2 cellular contexts compared by ENCODE assay signal in genomic region chr3:156643729-156644389, GRCh38.
TF ChIP-seq lines count a peak whose summit lies in the region.

No MANE protein-coding gene starts in this region.

TF ChIP-seq in HEK293, 187 proteins besides CTCF, POLR2A, EP300 and RAD21 (continued from another document):
- TF ChIP-seq, protein P1, sequence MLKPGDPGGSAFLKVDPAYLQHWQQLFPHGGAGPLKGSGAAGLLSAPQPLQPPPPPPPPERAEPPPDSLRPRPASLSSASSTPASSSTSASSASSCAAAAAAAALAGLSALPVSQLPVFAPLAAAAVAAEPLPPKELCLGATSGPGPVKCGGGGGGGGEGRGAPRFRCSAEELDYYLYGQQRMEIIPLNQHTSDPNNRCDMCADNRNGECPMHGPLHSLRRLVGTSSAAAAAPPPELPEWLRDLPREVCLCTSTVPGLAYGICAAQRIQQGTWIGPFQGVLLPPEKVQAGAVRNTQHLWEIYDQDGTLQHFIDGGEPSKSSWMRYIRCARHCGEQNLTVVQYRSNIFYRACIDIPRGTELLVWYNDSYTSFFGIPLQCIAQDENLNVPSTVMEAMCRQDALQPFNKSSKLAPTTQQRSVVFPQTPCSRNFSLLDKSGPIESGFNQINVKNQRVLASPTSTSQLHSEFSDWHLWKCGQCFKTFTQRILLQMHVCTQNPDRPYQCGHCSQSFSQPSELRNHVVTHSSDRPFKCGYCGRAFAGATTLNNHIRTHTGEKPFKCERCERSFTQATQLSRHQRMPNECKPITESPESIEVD (tag by site-specific recombination; IDR thresholded peaks at IDR 0.05): no peak
- TF ChIP-seq EGR2 (tag by site-specific recombination; IDR thresholded peaks at IDR 0.05; ENCODE audit: low read depth): peak; percentile 32; the same call in 1 of the 2 replicates
- peak; percentile 32; the same call in 1 of the 2 replicates for TF ChIP-seq ZFHX2 (tag by site-specific recombination; conservative IDR thresholded peaks at IDR 0.05)

TF ChIP-seq in GM12878, 131 proteins besides CTCF, POLR2A, EP300 and RAD21 (continued from another document and continues in another):
- TF ChIP-seq, protein P2, sequence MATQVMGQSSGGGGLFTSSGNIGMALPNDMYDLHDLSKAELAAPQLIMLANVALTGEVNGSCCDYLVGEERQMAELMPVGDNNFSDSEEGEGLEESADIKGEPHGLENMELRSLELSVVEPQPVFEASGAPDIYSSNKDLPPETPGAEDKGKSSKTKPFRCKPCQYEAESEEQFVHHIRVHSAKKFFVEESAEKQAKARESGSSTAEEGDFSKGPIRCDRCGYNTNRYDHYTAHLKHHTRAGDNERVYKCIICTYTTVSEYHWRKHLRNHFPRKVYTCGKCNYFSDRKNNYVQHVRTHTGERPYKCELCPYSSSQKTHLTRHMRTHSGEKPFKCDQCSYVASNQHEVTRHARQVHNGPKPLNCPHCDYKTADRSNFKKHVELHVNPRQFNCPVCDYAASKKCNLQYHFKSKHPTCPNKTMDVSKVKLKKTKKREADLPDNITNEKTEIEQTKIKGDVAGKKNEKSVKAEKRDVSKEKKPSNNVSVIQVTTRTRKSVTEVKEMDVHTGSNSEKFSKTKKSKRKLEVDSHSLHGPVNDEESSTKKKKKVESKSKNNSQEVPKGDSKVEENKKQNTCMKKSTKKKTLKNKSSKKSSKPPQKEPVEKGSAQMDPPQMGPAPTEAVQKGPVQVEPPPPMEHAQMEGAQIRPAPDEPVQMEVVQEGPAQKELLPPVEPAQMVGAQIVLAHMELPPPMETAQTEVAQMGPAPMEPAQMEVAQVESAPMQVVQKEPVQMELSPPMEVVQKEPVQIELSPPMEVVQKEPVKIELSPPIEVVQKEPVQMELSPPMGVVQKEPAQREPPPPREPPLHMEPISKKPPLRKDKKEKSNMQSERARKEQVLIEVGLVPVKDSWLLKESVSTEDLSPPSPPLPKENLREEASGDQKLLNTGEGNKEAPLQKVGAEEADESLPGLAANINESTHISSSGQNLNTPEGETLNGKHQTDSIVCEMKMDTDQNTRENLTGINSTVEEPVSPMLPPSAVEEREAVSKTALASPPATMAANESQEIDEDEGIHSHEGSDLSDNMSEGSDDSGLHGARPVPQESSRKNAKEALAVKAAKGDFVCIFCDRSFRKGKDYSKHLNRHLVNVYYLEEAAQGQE (IDR thresholded peaks at IDR 0.05; ENCODE audit: low read depth, low read length): no peak
- TF ChIP-seq, protein P3, sequence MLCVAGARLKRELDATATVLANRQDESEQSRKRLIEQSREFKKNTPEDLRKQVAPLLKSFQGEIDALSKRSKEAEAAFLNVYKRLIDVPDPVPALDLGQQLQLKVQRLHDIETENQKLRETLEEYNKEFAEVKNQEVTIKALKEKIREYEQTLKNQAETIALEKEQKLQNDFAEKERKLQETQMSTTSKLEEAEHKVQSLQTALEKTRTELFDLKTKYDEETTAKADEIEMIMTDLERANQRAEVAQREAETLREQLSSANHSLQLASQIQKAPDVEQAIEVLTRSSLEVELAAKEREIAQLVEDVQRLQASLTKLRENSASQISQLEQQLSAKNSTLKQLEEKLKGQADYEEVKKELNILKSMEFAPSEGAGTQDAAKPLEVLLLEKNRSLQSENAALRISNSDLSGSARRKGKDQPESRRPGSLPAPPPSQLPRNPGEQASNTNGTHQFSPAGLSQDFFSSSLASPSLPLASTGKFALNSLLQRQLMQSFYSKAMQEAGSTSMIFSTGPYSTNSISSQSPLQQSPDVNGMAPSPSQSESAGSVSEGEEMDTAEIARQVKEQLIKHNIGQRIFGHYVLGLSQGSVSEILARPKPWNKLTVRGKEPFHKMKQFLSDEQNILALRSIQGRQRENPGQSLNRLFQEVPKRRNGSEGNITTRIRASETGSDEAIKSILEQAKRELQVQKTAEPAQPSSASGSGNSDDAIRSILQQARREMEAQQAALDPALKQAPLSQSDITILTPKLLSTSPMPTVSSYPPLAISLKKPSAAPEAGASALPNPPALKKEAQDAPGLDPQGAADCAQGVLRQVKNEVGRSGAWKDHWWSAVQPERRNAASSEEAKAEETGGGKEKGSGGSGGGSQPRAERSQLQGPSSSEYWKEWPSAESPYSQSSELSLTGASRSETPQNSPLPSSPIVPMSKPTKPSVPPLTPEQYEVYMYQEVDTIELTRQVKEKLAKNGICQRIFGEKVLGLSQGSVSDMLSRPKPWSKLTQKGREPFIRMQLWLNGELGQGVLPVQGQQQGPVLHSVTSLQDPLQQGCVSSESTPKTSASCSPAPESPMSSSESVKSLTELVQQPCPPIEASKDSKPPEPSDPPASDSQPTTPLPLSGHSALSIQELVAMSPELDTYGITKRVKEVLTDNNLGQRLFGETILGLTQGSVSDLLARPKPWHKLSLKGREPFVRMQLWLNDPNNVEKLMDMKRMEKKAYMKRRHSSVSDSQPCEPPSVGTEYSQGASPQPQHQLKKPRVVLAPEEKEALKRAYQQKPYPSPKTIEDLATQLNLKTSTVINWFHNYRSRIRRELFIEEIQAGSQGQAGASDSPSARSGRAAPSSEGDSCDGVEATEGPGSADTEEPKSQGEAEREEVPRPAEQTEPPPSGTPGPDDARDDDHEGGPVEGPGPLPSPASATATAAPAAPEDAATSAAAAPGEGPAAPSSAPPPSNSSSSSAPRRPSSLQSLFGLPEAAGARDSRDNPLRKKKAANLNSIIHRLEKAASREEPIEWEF (IDR thresholded peaks at IDR 0.05; ENCODE audit: insufficient replicate concordance, low read depth, low read length): no peak
- TF ChIP-seq TCF7 (IDR thresholded peaks at IDR 0.05; ENCODE audit: borderline replicate concordance) (0 out of 2 replicates have a peak, but pooled peaks have one; percentile 17), SPI1 (IDR thresholded peaks at IDR 0.05; ENCODE audit: borderline replicate concordance, insufficient read depth, low read depth, low read length) (no peak), ZBTB40 (IDR thresholded peaks at IDR 0.05; ENCODE audit: borderline replicate concordance) (no peak), NFIC (IDR thresholded peaks at IDR 0.05; ENCODE audit: low read depth, low read length) (peak; percentile 25; the same call in 1 of the 2 replicates), SMAD1 (IDR thresholded peaks at IDR 0.05; ENCODE audit: low read depth, partially characterized antibody) (no peak), IRF5 (IDR thresholded peaks at IDR 0.05; ENCODE audit: borderline replicate concordance) (peak; percentile 76; the same call in 1 of the 2 replicates), SMARCA5 (IDR thresholded peaks at IDR 0.05) (no peak), RFX5 (IDR thresholded peaks at IDR 0.05; ENCODE audit: low read depth, low read length) (no peak), TCF12 (IDR thresholded peaks at IDR 0.05; ENCODE audit: low read depth, low read length) (0 out of 2 replicates have a peak, but pooled peaks have one; percentile 9), ATF7 (IDR thresholded peaks at IDR 0.05; ENCODE audit: low read depth) (peak; percentile 73), JUND (IDR thresholded peaks at IDR 0.05; ENCODE audit: low read depth, low read length) (no peak), BMI1 (IDR thresholded peaks at IDR 0.05; ENCODE audit: borderline replicate concordance) (no peak), FOS (IDR thresholded peaks at IDR 0.05; ENCODE audit: borderline replicate concordance, extremely low read depth, insufficient read length) (no peak), GATAD2B (conservative IDR thresholded peaks at IDR 0.05; ENCODE audit: low read depth) (no peak), MAX (IDR thresholded peaks at IDR 0.05; ENCODE audit: low read depth, low read length) (no peak), MYC (IDR thresholded peaks at IDR 0.05; ENCODE audit: insufficient read depth, insufficient read length, insufficient replicate concordance, low read length, severe bottlenecking) (no peak), PAX8 (IDR thresholded peaks at IDR 0.05) (no peak), MEF2A (IDR thresholded peaks at IDR 0.05; ENCODE audit: insufficient read depth, low read depth, low read length) (no peak), NBN (IDR thresholded peaks at IDR 0.05) (peak; percentile 91), MXI1 (IDR thresholded peaks at IDR 0.05; ENCODE audit: low read depth, low read length) (no peak; the same call in 1 of the 2 replicates), USF2 (IDR thresholded peaks at IDR 0.05; ENCODE audit: borderline replicate concordance, low read depth, low read length) (no peak), LARP7 (IDR thresholded peaks at IDR 0.05) (no peak), CHD1 (IDR thresholded peaks at IDR 0.05; ENCODE audit: low read depth, low read length) (no peak), TAF1 (IDR thresholded peaks at IDR 0.05; ENCODE audit: borderline replicate concordance, low read depth, low read length) (no peak)
- TF ChIP-seq, protein P4, sequence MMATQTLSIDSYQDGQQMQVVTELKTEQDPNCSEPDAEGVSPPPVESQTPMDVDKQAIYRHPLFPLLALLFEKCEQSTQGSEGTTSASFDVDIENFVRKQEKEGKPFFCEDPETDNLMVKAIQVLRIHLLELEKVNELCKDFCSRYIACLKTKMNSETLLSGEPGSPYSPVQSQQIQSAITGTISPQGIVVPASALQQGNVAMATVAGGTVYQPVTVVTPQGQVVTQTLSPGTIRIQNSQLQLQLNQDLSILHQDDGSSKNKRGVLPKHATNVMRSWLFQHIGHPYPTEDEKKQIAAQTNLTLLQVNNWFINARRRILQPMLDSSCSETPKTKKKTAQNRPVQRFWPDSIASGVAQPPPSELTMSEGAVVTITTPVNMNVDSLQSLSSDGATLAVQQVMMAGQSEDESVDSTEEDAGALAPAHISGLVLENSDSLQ (IDR thresholded peaks at IDR 0.05): no peak
- TF ChIP-seq, protein P5, sequence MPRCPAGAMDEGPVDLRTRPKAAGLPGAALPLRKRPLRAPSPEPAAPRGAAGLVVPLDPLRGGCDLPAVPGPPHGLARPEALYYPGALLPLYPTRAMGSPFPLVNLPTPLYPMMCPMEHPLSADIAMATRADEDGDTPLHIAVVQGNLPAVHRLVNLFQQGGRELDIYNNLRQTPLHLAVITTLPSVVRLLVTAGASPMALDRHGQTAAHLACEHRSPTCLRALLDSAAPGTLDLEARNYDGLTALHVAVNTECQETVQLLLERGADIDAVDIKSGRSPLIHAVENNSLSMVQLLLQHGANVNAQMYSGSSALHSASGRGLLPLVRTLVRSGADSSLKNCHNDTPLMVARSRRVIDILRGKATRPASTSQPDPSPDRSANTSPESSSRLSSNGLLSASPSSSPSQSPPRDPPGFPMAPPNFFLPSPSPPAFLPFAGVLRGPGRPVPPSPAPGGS (IDR thresholded peaks at IDR 0.05; ENCODE audit: borderline replicate concordance, insufficient read depth, low read depth, low read length, poor library complexity, severe bottlenecking): peak; percentile 74
- TF ChIP-seq, protein P6, sequence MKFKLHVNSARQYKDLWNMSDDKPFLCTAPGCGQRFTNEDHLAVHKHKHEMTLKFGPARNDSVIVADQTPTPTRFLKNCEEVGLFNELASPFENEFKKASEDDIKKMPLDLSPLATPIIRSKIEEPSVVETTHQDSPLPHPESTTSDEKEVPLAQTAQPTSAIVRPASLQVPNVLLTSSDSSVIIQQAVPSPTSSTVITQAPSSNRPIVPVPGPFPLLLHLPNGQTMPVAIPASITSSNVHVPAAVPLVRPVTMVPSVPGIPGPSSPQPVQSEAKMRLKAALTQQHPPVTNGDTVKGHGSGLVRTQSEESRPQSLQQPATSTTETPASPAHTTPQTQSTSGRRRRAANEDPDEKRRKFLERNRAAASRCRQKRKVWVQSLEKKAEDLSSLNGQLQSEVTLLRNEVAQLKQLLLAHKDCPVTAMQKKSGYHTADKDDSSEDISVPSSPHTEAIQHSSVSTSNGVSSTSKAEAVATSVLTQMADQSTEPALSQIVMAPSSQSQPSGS (IDR thresholded peaks at IDR 0.05; ENCODE audit: low read length): peak; percentile 62; the same call in 1 of the 2 replicates
